In the genomic region with DNA sequence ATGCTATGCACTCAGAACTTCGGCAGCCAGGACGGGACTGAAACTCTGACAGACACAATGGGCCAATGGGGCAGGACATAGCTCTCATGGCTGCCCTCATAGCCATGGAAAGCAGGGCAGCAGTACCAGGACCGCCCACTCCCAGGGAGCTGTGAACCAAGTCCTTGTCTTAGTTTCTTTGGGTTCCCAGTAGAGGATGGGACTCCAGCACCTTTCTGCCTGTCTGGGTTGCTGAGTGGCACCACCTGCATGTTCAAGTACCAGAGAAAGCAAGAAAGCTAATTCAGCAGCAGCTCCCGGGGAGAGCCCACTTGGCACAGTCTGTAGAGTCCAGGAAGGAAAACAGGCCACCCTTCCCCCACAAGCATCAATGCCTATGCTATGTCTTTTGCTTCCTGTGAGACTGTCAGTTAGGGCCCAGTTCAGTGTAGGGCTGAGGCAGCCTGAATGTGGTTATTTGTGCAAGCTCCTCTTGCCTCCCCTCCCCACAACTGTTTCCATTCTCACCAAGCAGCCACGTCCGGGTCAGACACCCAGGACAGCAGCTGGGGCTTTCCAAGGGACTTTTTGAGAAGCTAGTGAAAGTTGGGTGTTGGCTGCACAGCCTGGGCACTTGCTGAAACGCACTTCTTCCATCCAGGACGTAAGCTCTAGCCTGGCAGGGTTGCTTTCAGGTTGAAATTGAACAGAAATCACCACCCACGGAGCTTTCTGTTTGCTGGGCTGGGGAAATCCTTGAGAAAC, we compare ENCODE assay signal across 9 cellular contexts. TPM values are rescaled to one million over a fixed set of nuclear protein-coding genes. Genes with fewer than 3 reads are reported as not detected.
DNase-seq lines count a peak whose midpoint lies in the region; ATAC-seq and TF ChIP-seq lines count a peak whose summit lies in the region.
"Had no signal": no experiment of that assay in that cellular context is flagged by ENCODE, and none has a peak within 500 bp of the region (broad histone marks: within the 10 kb centered on the region; RNA-seq: fewer than 3 reads in every experiment).

No MANE protein-coding gene starts in this region.

- H3K4ac ChIP-seq in neuronal stem cell (ENCODE audit: low read length), result no peak overlapping the region

- H3K9ac ChIP-seq in neuronal stem cell (ENCODE audit: low read depth, low read length, poor library complexity), result no peak overlapping the region
- H3K9ac ChIP-seq: parathyroid adenoma had no signal

- peak overlapping the region; percentile 65 to 97 (median 77) for H3K27ac ChIP-seq in Peyer's patch
- H3K27ac ChIP-seq in neuronal stem cell (replicated peaks; ENCODE audit: low read length), result no peak overlapping the region
- no peak overlapping the region for H3K27ac ChIP-seq in A673 (ENCODE audit: low read depth, low read length, poor library complexity, severe bottlenecking)
- H3K27ac ChIP-seq: parathyroid adenoma had no signal

- H3K23ac ChIP-seq in neuronal stem cell (ENCODE audit: low read depth, low read length, poor library complexity), result peak overlapping the region; percentile 14

- no peak overlapping the region for H2BK120ac ChIP-seq in neuronal stem cell (ENCODE audit: low read depth, low read length)

- H3K4me3 ChIP-seq in Peyer's patch (peak overlapping the region in 3 of 4 donors; percentile 12 to 40 (median 25)), neuronal stem cell (ENCODE audit: low read length in 2 of 2) (no peak overlapping the region), A673 (ENCODE audit: low read depth, low read length, poor library complexity, severe bottlenecking) (no peak overlapping the region)

- no TSS peak for BruUV-seq in A673 (replicated peaks; lab: Mats Ljungman, UMichigan)

- no peaks in the 10 kb centered on the region for H3K27me3 ChIP-seq in Peyer's patch
- H3K27me3 ChIP-seq in neuronal stem cell (ENCODE audit: control insufficient read depth in 3 of 3, insufficient read depth in 3 of 3, low read depth in 1 of 3, low read length in 3 of 3), result no peaks in the 10 kb centered on the region
- no peaks in the 10 kb centered on the region for H3K27me3 ChIP-seq in A673 (replicated peaks; ENCODE audit: insufficient read depth, low read depth, low read length, poor library complexity)

- no peak overlapping the region for H4K8ac ChIP-seq in neuronal stem cell (ENCODE audit: low read depth, low read length)

- no peak overlapping the region for H3K14ac ChIP-seq in neuronal stem cell (ENCODE audit: low read length)

- H3K36me3 ChIP-seq in Peyer's patch, result peaks cover 0 to 57% (median 0%) of the 10 kb centered on the region in 3 donors
- peaks cover 38 to 58% of the 10 kb centered on the region in 2 donors for H3K36me3 ChIP-seq in neuronal stem cell (replicated peaks in 1 of 2; ENCODE audit: control insufficient read depth in 2 of 2, insufficient read depth in 2 of 2, low read length in 2 of 2)
- peaks cover 43% of the 10 kb centered on the region for H3K36me3 ChIP-seq in A673 (ENCODE audit: insufficient read depth, low read length, poor library complexity, severe bottlenecking)

- H3K9me3 ChIP-seq in Peyer's patch (no peaks in the 10 kb centered on the region), neuronal stem cell (replicated peaks in 1 of 2; ENCODE audit: control insufficient read depth in 2 of 2, insufficient read depth in 1 of 2, low read depth in 1 of 2, low read length in 2 of 2) (peaks cover 0 to 2% of the 10 kb centered on the region in 2 donors), A673 (ENCODE audit: low read depth, low read length, poor library complexity, severe bottlenecking) (no peaks in the 10 kb centered on the region)

- intact Hi-C loops in A673 (cut with micrococcal nuclease; ENCODE audit: unreplicated experiment), result no loop called here

- H2BK15ac ChIP-seq in neuronal stem cell (ENCODE audit: low read length), result no peak overlapping the region

- TF ChIP-seq CTCF in Peyer's patch (IDR thresholded peaks at IDR 0.05), result no peak
- no peak for TF ChIP-seq CTCF in A673 (conservative IDR thresholded peaks at IDR 0.05; ENCODE audit: low read depth, low read length)

- H2BK12ac ChIP-seq in neuronal stem cell (ENCODE audit: low read length), result no peak overlapping the region

- TF ChIP-seq POLR2A in Peyer's patch (IDR thresholded peaks at IDR 0.05), result no peak

- H3K4me1 ChIP-seq in Peyer's patch (peaks cover 0 to 39% (median 22%) of the 10 kb centered on the region in 4 donors), neuronal stem cell (ENCODE audit: control insufficient read depth in 2 of 2, insufficient read depth in 1 of 2, low read depth in 1 of 2, low read length in 2 of 2) (peaks cover 0 to under 1% of the 10 kb centered on the region in 2 donors), A673 (ENCODE audit: insufficient read depth, low read length, poor library complexity, severe bottlenecking) (no peaks in the 10 kb centered on the region)

- no peaks in the 10 kb centered on the region for H3K79me1 ChIP-seq in neuronal stem cell (ENCODE audit: low read depth, low read length)

- no peak overlapping the region for H3K18ac ChIP-seq in neuronal stem cell (ENCODE audit: low read length)

- DNase-seq in Peyer's patch, result peak; percentile 47 to 93 (median 91)
- DNase-seq in activated naive CD4-positive, alpha-beta T cell (lab: John Stamatoyannopoulos, UW), result peak; percentile 48 to 60 (median 53)
- no peak for DNase-seq in neuronal stem cell (ENCODE audit: low spot score)
- DNase-seq in A673 (ENCODE audit: low spot score), result no peak
- DNase-seq in RKO (ENCODE audit: low spot score), result no peak
- DNase-seq in NCI-H524 (lab: John Stamatoyannopoulos, UW), result no peak

- no peak overlapping the region for H4K91ac ChIP-seq in neuronal stem cell (ENCODE audit: low read depth, low read length, poor library complexity)

- WGBS in neuronal stem cell (ENCODE audit: extremely low coverage in 2 of 2, insufficient read length in 2 of 2, insufficient replicate concordance in 1 of 2), 2 donors, result no CpG with 5 or more reads among the region's 9 CpGs

- no peak overlapping the region for H2AFZ ChIP-seq in neuronal stem cell (ENCODE audit: low read length)
- H2AFZ ChIP-seq: parathyroid adenoma had no signal

- H3K4me2 ChIP-seq in neuronal stem cell (ENCODE audit: insufficient read depth, low read length, poor library complexity, severe bottlenecking), result no peak overlapping the region

- no peak overlapping the region for H2AK5ac ChIP-seq in neuronal stem cell (ENCODE audit: low read depth, low read length)

- H2BK5ac ChIP-seq in neuronal stem cell (ENCODE audit: low read length), result no peak overlapping the region

- ATAC-seq in GM18511 (IDR thresholded peaks at IDR 0.05; ENCODE audit: unreplicated experiment) (peak; percentile 88), HG02884 (IDR thresholded peaks at IDR 0.05; ENCODE audit: unreplicated experiment) (peak; percentile 82)

- POLR2A ChIA-PET in A673 (lab: Charles Lee; ENCODE audit: low non-redundant PET), result interaction anchor here (0.5 kb wide), 1 partner anchor 201 kb away, joined by 4 read pairs; no protein-coding TSS in a partner anchor

- CTCF ChIA-PET in A673 (lab: Charles Lee), result no interaction called here

RNA-seq across cellular contexts. Expression of gene SUPT4H1, which starts 7.8 kb away (rescaled TPM):
- total RNA-seq in Peyer's patch (10 to 100 TPM; 31.9 to 56.1 (median 47.9) TPM), A673 (2021) (93.1 and 106 TPM in 2 replicates)
- 75.6 TPM for polyA plus RNA-seq in neuronal stem cell (2013, experiment 1 of 2)
- polyA plus RNA-seq in neuronal stem cell (2013, experiment 2 of 2), result 76.4 TPM

RNA-seq across cellular contexts. Expression of gene TSPOAP1, which starts 15.6 kb away (rescaled TPM):
- 10 to 100 TPM in 2 of 4 donors, 1 to 10 TPM in 2; 9.1 to 11.9 (median 10.4) TPM for total RNA-seq in Peyer's patch
- polyA plus RNA-seq in neuronal stem cell (2013, experiment 1 of 2), result 26.2 TPM
- polyA plus RNA-seq in neuronal stem cell (2013, experiment 2 of 2), result 25.2 TPM
- 0.21 and 0.24 TPM in 2 replicates for total RNA-seq in A673 (2021)

Comparison
In these comparisons a context has a peak if more than half of its experiments do, and no peak if none do; other contexts are left out.
1. DNase-seq: peak in Peyer's patch (3 of 3) and activated naive CD4-positive, alpha-beta T cell (4 of 4); none in neuronal stem cell (single experiment), A673 (single experiment), RKO (single experiment) and NCI-H524 (0 of 2).
2. H3K27ac ChIP-seq: peak in Peyer's patch (4 of 4); none in neuronal stem cell (single experiment) and A673 (single experiment).
3. H3K4me3 ChIP-seq: peak in Peyer's patch (3 of 4); none in neuronal stem cell (0 of 2) and A673 (single experiment).